Comparison of ENCODE assay signal across 1 cellular context in the genomic region with DNA sequence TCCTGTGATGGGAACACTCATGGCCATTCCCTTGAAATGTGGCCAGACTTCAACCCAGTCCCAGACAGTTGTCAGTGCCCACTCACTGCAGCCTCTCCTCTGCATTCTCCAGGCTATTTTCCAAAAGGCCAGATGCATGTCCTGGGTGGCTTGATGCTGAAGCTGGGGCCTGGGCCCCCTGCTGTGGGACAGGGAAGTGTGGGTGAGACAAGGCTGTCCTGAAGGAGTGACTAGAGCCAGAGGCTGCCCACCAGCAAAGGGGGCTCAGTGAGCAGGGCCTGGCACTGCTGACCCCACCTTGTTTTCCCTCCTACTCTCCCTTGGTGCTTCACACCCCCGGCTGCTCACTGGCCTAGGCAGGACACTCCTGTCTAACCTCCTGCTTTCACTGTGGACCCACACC.
TF ChIP-seq lines count a peak whose summit lies in the region.

No MANE protein-coding gene starts in this region.

TF ChIP-seq in HCT116, 20 proteins besides CTCF, POLR2A, EP300 and RAD21 (continued from another document):
- TF ChIP-seq, protein P1, sequence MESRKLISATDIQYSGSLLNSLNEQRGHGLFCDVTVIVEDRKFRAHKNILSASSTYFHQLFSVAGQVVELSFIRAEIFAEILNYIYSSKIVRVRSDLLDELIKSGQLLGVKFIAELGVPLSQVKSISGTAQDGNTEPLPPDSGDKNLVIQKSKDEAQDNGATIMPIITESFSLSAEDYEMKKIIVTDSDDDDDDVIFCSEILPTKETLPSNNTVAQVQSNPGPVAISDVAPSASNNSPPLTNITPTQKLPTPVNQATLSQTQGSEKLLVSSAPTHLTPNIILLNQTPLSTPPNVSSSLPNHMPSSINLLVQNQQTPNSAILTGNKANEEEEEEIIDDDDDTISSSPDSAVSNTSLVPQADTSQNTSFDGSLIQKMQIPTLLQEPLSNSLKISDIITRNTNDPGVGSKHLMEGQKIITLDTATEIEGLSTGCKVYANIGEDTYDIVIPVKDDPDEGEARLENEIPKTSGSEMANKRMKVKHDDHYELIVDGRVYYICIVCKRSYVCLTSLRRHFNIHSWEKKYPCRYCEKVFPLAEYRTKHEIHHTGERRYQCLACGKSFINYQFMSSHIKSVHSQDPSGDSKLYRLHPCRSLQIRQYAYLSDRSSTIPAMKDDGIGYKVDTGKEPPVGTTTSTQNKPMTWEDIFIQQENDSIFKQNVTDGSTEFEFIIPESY (IDR thresholded peaks at IDR 0.05; ENCODE audit: extremely low read depth, insufficient replicate concordance, low read length) = no peak
- no peak for TF ChIP-seq JUND (IDR thresholded peaks at IDR 0.05)
- TF ChIP-seq EZH2 (IDR thresholded peaks at IDR 0.05) = no peak
- no peak for TF ChIP-seq TCF7L2 (IDR thresholded peaks at IDR 0.05; ENCODE audit: borderline replicate concordance, extremely low read depth, insufficient read depth, insufficient read length)
- TF ChIP-seq ZNF274 (IDR thresholded peaks at IDR 0.05; ENCODE audit: low read depth, low read length) = no peak
- TF ChIP-seq EZH2phosphoT487 (IDR thresholded peaks at IDR 0.05; ENCODE audit: borderline replicate concordance) = no peak
- no peak for TF ChIP-seq EGR1 (IDR thresholded peaks at IDR 0.05; ENCODE audit: low read depth)
- no peak for TF ChIP-seq CEBPB (IDR thresholded peaks at IDR 0.05; ENCODE audit: low read depth)
- TF ChIP-seq, protein P2, sequence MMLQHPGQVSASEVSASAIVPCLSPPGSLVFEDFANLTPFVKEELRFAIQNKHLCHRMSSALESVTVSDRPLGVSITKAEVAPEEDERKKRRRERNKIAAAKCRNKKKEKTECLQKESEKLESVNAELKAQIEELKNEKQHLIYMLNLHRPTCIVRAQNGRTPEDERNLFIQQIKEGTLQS (IDR thresholded peaks at IDR 0.05) = no peak
- TF ChIP-seq ELF1 (IDR thresholded peaks at IDR 0.05; ENCODE audit: borderline replicate concordance, low read depth) = no peak
- TF ChIP-seq SP1 (IDR thresholded peaks at IDR 0.05; ENCODE audit: low read depth) = no peak
- no peak for TF ChIP-seq SIN3A (IDR thresholded peaks at IDR 0.05; ENCODE audit: low read depth)
- TF ChIP-seq YY1 (IDR thresholded peaks at IDR 0.05; ENCODE audit: extremely low read depth, insufficient replicate concordance, low read depth, low read length) = no peak
- no peak for TF ChIP-seq CBX3 (IDR thresholded peaks at IDR 0.05; ENCODE audit: low read depth)
- TF ChIP-seq, protein P3, sequence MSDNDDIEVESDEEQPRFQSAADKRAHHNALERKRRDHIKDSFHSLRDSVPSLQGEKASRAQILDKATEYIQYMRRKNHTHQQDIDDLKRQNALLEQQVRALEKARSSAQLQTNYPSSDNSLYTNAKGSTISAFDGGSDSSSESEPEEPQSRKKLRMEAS (IDR thresholded peaks at IDR 0.05) = no peak
- no peak for TF ChIP-seq ZFX (IDR thresholded peaks at IDR 0.05)
TF ChIP-seq in HCT116: peak in this region for 0.
